In the genomic region with DNA sequence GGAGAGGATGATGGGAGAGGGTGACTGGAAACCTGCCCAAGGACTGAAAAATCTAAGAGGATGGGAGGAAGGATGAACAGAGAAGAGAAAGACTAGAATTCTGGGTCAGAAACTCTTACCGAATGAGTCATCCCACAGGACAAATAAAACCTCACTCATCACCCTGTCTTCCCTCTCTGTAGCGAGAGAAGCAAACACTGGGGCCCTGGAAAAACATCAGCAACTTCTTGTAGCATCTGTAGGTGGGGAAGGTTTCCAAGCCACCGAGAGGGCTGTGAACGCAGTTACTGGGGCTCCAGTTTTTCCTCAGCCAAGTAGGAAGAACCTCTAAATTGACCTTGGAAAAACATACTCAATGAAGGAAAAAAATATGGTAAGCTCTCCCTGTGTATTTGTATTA, we compare ENCODE assay signal across 1 cellular context.
TF ChIP-seq lines count a peak whose summit lies in the region.

No MANE protein-coding gene starts in this region.

TF ChIP-seq in SK-N-SH, 30 proteins besides CTCF, POLR2A, EP300 and RAD21 (continued from another document):
- TF ChIP-seq, protein P1, sequence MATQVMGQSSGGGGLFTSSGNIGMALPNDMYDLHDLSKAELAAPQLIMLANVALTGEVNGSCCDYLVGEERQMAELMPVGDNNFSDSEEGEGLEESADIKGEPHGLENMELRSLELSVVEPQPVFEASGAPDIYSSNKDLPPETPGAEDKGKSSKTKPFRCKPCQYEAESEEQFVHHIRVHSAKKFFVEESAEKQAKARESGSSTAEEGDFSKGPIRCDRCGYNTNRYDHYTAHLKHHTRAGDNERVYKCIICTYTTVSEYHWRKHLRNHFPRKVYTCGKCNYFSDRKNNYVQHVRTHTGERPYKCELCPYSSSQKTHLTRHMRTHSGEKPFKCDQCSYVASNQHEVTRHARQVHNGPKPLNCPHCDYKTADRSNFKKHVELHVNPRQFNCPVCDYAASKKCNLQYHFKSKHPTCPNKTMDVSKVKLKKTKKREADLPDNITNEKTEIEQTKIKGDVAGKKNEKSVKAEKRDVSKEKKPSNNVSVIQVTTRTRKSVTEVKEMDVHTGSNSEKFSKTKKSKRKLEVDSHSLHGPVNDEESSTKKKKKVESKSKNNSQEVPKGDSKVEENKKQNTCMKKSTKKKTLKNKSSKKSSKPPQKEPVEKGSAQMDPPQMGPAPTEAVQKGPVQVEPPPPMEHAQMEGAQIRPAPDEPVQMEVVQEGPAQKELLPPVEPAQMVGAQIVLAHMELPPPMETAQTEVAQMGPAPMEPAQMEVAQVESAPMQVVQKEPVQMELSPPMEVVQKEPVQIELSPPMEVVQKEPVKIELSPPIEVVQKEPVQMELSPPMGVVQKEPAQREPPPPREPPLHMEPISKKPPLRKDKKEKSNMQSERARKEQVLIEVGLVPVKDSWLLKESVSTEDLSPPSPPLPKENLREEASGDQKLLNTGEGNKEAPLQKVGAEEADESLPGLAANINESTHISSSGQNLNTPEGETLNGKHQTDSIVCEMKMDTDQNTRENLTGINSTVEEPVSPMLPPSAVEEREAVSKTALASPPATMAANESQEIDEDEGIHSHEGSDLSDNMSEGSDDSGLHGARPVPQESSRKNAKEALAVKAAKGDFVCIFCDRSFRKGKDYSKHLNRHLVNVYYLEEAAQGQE (IDR thresholded peaks at IDR 0.05; ENCODE audit: low read depth, low read length) = no peak
- no peak for TF ChIP-seq GABPA (IDR thresholded peaks at IDR 0.05; ENCODE audit: low read depth)
- TF ChIP-seq EZH2phosphoT487 (IDR thresholded peaks at IDR 0.05; ENCODE audit: borderline replicate concordance, low read depth) = no peak
- TF ChIP-seq TAF1 (IDR thresholded peaks at IDR 0.05; ENCODE audit: borderline replicate concordance, low read depth, low read length) = no peak
- TF ChIP-seq MXI1 (IDR thresholded peaks at IDR 0.05; ENCODE audit: low read depth, low read length) = no peak
- no peak for TF ChIP-seq MEF2A (IDR thresholded peaks at IDR 0.05; ENCODE audit: borderline replicate concordance, low read depth)
- TF ChIP-seq FOXM1 (IDR thresholded peaks at IDR 0.05; ENCODE audit: low read depth) = no peak
TF ChIP-seq in SK-N-SH: peak in this region for 4.
